In genomic region chr10:79140083-79140793, GRCh38 we compare ENCODE assay signal across 13 cellular contexts.
A peak's percentile ranks its signal among the peaks of the same experiment; 100 is the strongest.
DNase-seq lines count a peak whose midpoint lies in the region; ATAC-seq and TF ChIP-seq lines count a peak whose summit lies in the region.
"Had no signal": no experiment of that assay in that cellular context is flagged by ENCODE, and none has a peak within 500 bp of the region (broad histone marks: within the 10 kb centered on the region; RNA-seq: fewer than 3 reads in every experiment).

No MANE protein-coding gene starts in this region.

- H3K27me3 ChIP-seq in ascending aorta (no peaks in the 10 kb centered on the region), lung (ENCODE audit: control insufficient read depth, insufficient read depth) (no peaks in the 10 kb centered on the region), thyroid gland (no peaks in the 10 kb centered on the region)

- peaks cover 7% of the 10 kb centered on the region for H3K36me3 Mint-ChIP-seq in activated naive CD8-positive, alpha-beta T cell
- no peaks in the 10 kb centered on the region for H3K36me3 Mint-ChIP-seq in activated naive CD8-positive, alpha-beta T cell treated with anti-CD3 and anti-CD28 coated beads for 36 hours

- no peaks in the 10 kb centered on the region for H3K9me3 Mint-ChIP-seq in activated naive CD8-positive, alpha-beta T cell (ENCODE audit: low read depth)
- no peaks in the 10 kb centered on the region for H3K9me3 Mint-ChIP-seq in activated naive CD8-positive, alpha-beta T cell treated with anti-CD3 and anti-CD28 coated beads for 36 hours

- H3K36me3 ChIP-seq in ascending aorta (peaks cover 7 to 8% of the 10 kb centered on the region in 2 donors), lung (ENCODE audit: control insufficient read depth in 2 of 2, insufficient read depth in 2 of 2, low read length in 2 of 2) (peaks cover 0 to 18% of the 10 kb centered on the region in 2 donors), thyroid gland (peaks cover 0 to 12% of the 10 kb centered on the region in 2 donors)

- peak overlapping the region; percentile 16 for H3K27ac Mint-ChIP-seq in activated naive CD8-positive, alpha-beta T cell
- no peak overlapping the region for H3K27ac Mint-ChIP-seq in activated naive CD8-positive, alpha-beta T cell treated with anti-CD3 and anti-CD28 coated beads for 36 hours

- intact Hi-C loops in ascending aorta (cut with DNase I) (loop anchor here (10.0 kb wide), 1 partner anchor 55 kb away; no protein-coding TSS in a partner anchor), thyroid gland (cut with DNase I) (no loop called here)

- H3K4me3 Mint-ChIP-seq in activated naive CD8-positive, alpha-beta T cell = no peak overlapping the region
- H3K4me3 Mint-ChIP-seq in activated naive CD8-positive, alpha-beta T cell treated with anti-CD3 and anti-CD28 coated beads for 36 hours = no peak overlapping the region

- ATAC-seq in lung (ENCODE audit: insufficient read depth, low FRiP score) = no peak

- H3K9me3 ChIP-seq in ascending aorta (no peaks in the 10 kb centered on the region), lung (ENCODE audit: control insufficient read depth in 2 of 2, insufficient read depth in 1 of 2, low read length in 1 of 2) (no peaks in the 10 kb centered on the region), thyroid gland (no peaks in the 10 kb centered on the region)
- H3K9me3 ChIP-seq: HAP-1 had no signal

- peaks cover 68% of the 10 kb centered on the region for H3K4me1 Mint-ChIP-seq in activated naive CD8-positive, alpha-beta T cell (ENCODE audit: low read depth)
- peaks cover 49% of the 10 kb centered on the region for H3K4me1 Mint-ChIP-seq in activated naive CD8-positive, alpha-beta T cell treated with anti-CD3 and anti-CD28 coated beads for 36 hours

- H3K4me3 ChIP-seq in ascending aorta (no peak overlapping the region), lung (no peak overlapping the region), thyroid gland (replicated peaks in 1 of 3) (no peak overlapping the region)
- H3K4me3 ChIP-seq: HAP-1 had no signal

- H3K27ac ChIP-seq in ascending aorta (peak overlapping the region; percentile 77 to 79), lung (ENCODE audit: low read depth in 1 of 2, low read length in 1 of 2) (peak overlapping the region; percentile 77 to 95), thyroid gland (peak overlapping the region in 2 of 3 donors; percentile 58 to 67), substantia nigra (ENCODE audit: low read depth, low read length, poor library complexity, severe bottlenecking) (no peak overlapping the region)

- TF ChIP-seq CTCF in ascending aorta (IDR thresholded peaks at IDR 0.05) = no peak
- TF ChIP-seq CTCF in lung (IDR thresholded peaks at IDR 0.05; ENCODE audit: control extremely low read depth, extremely low read depth) = no peak
- no peak for TF ChIP-seq CTCF in thyroid gland (IDR thresholded peaks at IDR 0.05)

- H3K4me1 ChIP-seq in ascending aorta (peaks cover 0 to 20% of the 10 kb centered on the region in 2 donors), lung (ENCODE audit: control insufficient read depth in 2 of 2, insufficient read depth in 2 of 2, low read length in 2 of 2) (peaks cover 27 to 45% of the 10 kb centered on the region in 2 donors), thyroid gland (peaks cover 57 to 87% of the 10 kb centered on the region in 2 donors)

- WGBS in lung, 2 donors = 76 to 86% methylated on average over 7 of the region's 7 CpGs
- 95 to 98% methylated on average over 7 of the region's 7 CpGs for WGBS in thyroid gland, 2 donors

- no peak for TF ChIP-seq POLR2A in thyroid gland (IDR thresholded peaks at IDR 0.05)

- no peak for DNase-seq in activated naive CD8-positive, alpha-beta T cell treated with anti-CD3 and anti-CD28 coated beads for 36 hours
- no peak for DNase-seq in ascending aorta (ENCODE audit: low spot score in 2 of 2)
- no peak for DNase-seq in lung (ENCODE audit: low spot score)
- no peak for DNase-seq in thyroid gland
- DNase-seq in NCI-H2029 treated with DMSO at 0.1 percent for 48 hours (lab: John Stamatoyannopoulos, UW) = no peak
- DNase-seq in substantia nigra (lab: John Stamatoyannopoulos, UW) = no peak
- DNase-seq in NCI-H146 treated with DMSO at 0.1 percent for 48 hours (lab: John Stamatoyannopoulos, UW; ENCODE audit: unreplicated experiment) = no peak
- DNase-seq: activated CD4-positive, alpha-beta T cell treated with anti-CD3 and anti-CD28 coated beads for 48 hours; activated gamma-delta T cell; effector CD8-positive, alpha-beta T cell; NCI-H2081 treated with DMSO at 0.1 percent for 48 hours had no signal

- H3K27me3 Mint-ChIP-seq in activated naive CD8-positive, alpha-beta T cell = no peaks in the 10 kb centered on the region
- no peaks in the 10 kb centered on the region for H3K27me3 Mint-ChIP-seq in activated naive CD8-positive, alpha-beta T cell treated with anti-CD3 and anti-CD28 coated beads for 36 hours
